16 cellular contexts compared by ENCODE assay signal in the genomic region with DNA sequence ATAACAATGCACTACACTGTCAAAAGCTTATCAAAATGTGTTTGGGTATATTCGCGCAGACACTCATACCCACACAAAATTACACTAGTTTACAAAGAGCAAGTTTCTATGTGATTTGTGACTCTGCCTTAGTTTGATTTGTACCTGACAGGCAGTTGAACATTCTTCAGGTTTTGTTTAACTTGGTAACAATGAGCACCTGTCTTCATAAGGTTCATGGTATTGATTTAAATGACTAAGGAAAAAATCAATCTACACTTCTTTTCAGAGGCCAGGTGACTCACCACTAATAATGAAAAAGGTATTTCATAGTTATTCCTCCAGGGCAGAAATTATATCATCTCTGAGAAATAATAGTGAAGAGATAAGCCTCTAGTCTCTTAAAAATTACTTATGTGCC.
DNase-seq lines count a peak whose midpoint lies in the region; ATAC-seq and TF ChIP-seq lines count a peak whose summit lies in the region.
"Had no signal": no experiment of that assay in that cellular context is flagged by ENCODE, and none has a peak within 500 bp of the region (broad histone marks: within the 10 kb centered on the region; RNA-seq: fewer than 3 reads in every experiment).

No MANE protein-coding gene starts in this region.

- DNase-seq in NCI-H510A treated with DMSO at 0.1 percent for 48 hours (lab: John Stamatoyannopoulos, UW) = peak; percentile 7
- no peak for DNase-seq in NCI-H510A (lab: John Stamatoyannopoulos, UW)
- peak; percentile 53 for DNase-seq in HT-29 (ENCODE audit: low spot score)
- DNase-seq in RWPE2 (ENCODE audit: low spot score) = no peak
- no peak for DNase-seq in activated CD8-positive, alpha-beta memory T cell treated with anti-CD3 and anti-CD28 coated beads for 24 hours
- DNase-seq in NCI-H82 treated with DMSO at 0.1 percent for 48 hours (lab: John Stamatoyannopoulos, UW; ENCODE audit: unreplicated experiment) = no peak
- DNase-seq: CD8-positive, alpha-beta T cell; DMS79; HFFc6; IMR-90; NCI-H1436 treated with DMSO at 0.1 percent for 48 hours; NCI-H2227 treated with DMSO at 0.1 percent for 48 hours; NCI-H524 treated with DMSO at 0.1 percent for 48 hours; NK-92 treated with Interleukin-12 subunit alpha and Interleukin-12 subunit beta, amount 100 ng/mL, for 24 hours; SHP77 treated with DMSO at 0.1 percent for 48 hours had no signal

- peaks cover 6% of the 10 kb centered on the region for H3K4me1 ChIP-seq in RWPE2 (ENCODE audit: insufficient read depth, poor library complexity, severe bottlenecking)

- no peak overlapping the region for H3K4me3 ChIP-seq in RWPE2 (ENCODE audit: severe bottlenecking)

- no peak overlapping the region for H3K27ac ChIP-seq in RWPE2 (ENCODE audit: poor library complexity, severe bottlenecking)

- H3K36me3 ChIP-seq in RWPE2 (ENCODE audit: low read depth) = no peaks in the 10 kb centered on the region

- no peak for TF ChIP-seq CTCF in RWPE2 (IDR thresholded peaks at IDR 0.05; ENCODE audit: poor library complexity, severe bottlenecking)

- H3K9me3 ChIP-seq in RWPE2 (ENCODE audit: severe bottlenecking) = no peaks in the 10 kb centered on the region

- H3K27me3 ChIP-seq in RWPE2 (ENCODE audit: insufficient read depth, poor library complexity, severe bottlenecking) = no peaks in the 10 kb centered on the region

- peak; percentile 81 for ATAC-seq in RWPE2 (ENCODE audit: low read depth)
- no peak for ATAC-seq in GM18502 (IDR thresholded peaks at IDR 0.05; ENCODE audit: poor library complexity, unreplicated experiment)
- ATAC-seq: CD8-positive, alpha-beta T cell had no signal

Comparison
In these comparisons a context has a peak if more than half of its experiments do, and no peak if none do; other contexts are left out.
1. DNase-seq: peak in NCI-H510A treated with DMSO at 0.1 percent for 48 hours (single experiment) and HT-29 (single experiment); none in NCI-H510A (single experiment), RWPE2 (single experiment), activated CD8-positive, alpha-beta memory T cell treated with anti-CD3 and anti-CD28 coated beads for 24 hours (single experiment) and NCI-H82 treated with DMSO at 0.1 percent for 48 hours (single experiment).